9 cellular contexts compared by ENCODE assay signal in genomic region chrX:21658152-21658737, GRCh38. TPM values are rescaled to one million over a fixed set of nuclear protein-coding genes. Genes with fewer than 3 reads are reported as not detected.
A peak's percentile ranks its signal among the peaks of the same experiment; 100 is the strongest.
DNase-seq lines count a peak whose midpoint lies in the region; ATAC-seq and TF ChIP-seq lines count a peak whose summit lies in the region.
"Had no signal": no experiment of that assay in that cellular context is flagged by ENCODE, and none has a peak within 500 bp of the region (broad histone marks: within the 10 kb centered on the region; RNA-seq: fewer than 3 reads in every experiment).

KLHL34 (minus strand) TSS chrX:21658330; CDS start chrX:21657788, 542 bp downstream.

- H3K4me1 Mint-ChIP-seq in activated naive CD8-positive, alpha-beta T cell treated with anti-CD3 and anti-CD28 coated beads, Interleukin-2, amount 50 U/mL, for 24 hours: peaks cover 4% of the 10 kb centered on the region

- no peak for TF ChIP-seq CTCF in tibial artery (IDR thresholded peaks at IDR 0.05)

- peak within 1 kb of the TSS; percentile 12 to 38 for H3K4me3 ChIP-seq in tibial artery

- peaks cover 0 to 3% (median 0%) of the 10 kb centered on the region in 4 donors for H3K4me1 ChIP-seq in tibial artery

- H3K9me3 Mint-ChIP-seq in activated naive CD8-positive, alpha-beta T cell treated with anti-CD3 and anti-CD28 coated beads, Interleukin-2, amount 50 U/mL, for 24 hours: no peaks in the 10 kb centered on the region

- H3K4me3 Mint-ChIP-seq in activated naive CD8-positive, alpha-beta T cell treated with anti-CD3 and anti-CD28 coated beads, Interleukin-2, amount 50 U/mL, for 24 hours: peak within 1 kb of the TSS; percentile 52

- H3K36me3 Mint-ChIP-seq in activated naive CD8-positive, alpha-beta T cell treated with anti-CD3 and anti-CD28 coated beads, Interleukin-2, amount 50 U/mL, for 24 hours (ENCODE audit: low read depth): no peaks in the 10 kb centered on the region

- peaks cover 12% of the 10 kb centered on the region for H3K27me3 Mint-ChIP-seq in activated naive CD8-positive, alpha-beta T cell treated with anti-CD3 and anti-CD28 coated beads, Interleukin-2, amount 50 U/mL, for 24 hours

- no peaks in the 10 kb centered on the region for H3K36me3 ChIP-seq in tibial artery

- H3K27ac ChIP-seq in tibial artery: no peak within 1 kb of the TSS

- H3K27me3 ChIP-seq in tibial artery: peaks cover 0 to 26% of the 10 kb centered on the region in 2 donors

- H3K9me3 ChIP-seq in tibial artery: no peaks in the 10 kb centered on the region

- no peak for ATAC-seq in activated naive CD8-positive, alpha-beta T cell treated with anti-CD3 and anti-CD28 coated beads, Interleukin-2, amount 50 U/mL, for 24 hours
- ATAC-seq in left lobe of liver: peak; percentile 94
- no peak for ATAC-seq in GM18858 (IDR thresholded peaks at IDR 0.05; ENCODE audit: unreplicated experiment)
- ATAC-seq in HG02610 (IDR thresholded peaks at IDR 0.05; ENCODE audit: unreplicated experiment): no peak
- no peak for ATAC-seq in HG03139 (IDR thresholded peaks at IDR 0.05; ENCODE audit: unreplicated experiment)

- no peak within 1 kb of the TSS for H3K27ac Mint-ChIP-seq in activated naive CD8-positive, alpha-beta T cell treated with anti-CD3 and anti-CD28 coated beads, Interleukin-2, amount 50 U/mL, for 24 hours

- intact Hi-C loops in tibial artery (cut with DNase I; ENCODE audit: low total_unique reads): no loop called here

- peak; percentile 58 for DNase-seq in activated effector memory CD4-positive, alpha-beta T cell treated with anti-CD3 and anti-CD28 coated beads, Interleukin-2, amount 50 U/mL, for 16 hours
- DNase-seq in activated effector memory CD4-positive, alpha-beta T cell treated with Interleukin-2 at 50 U/mL for 16 hours: no peak
- peak; percentile 6 for DNase-seq in activated naive CD8-positive, alpha-beta T cell treated with anti-CD3 and anti-CD28 coated beads, Interleukin-2, amount 50 U/mL, for 24 hours
- DNase-seq in left lobe of liver (ENCODE audit: low spot score) (no peak), tibial artery (no peak)

RNA-seq across cellular contexts. Expression of gene KLHL34, which starts in this region (rescaled TPM):
- 0.33 TPM for total RNA-seq in left lobe of liver
- total RNA-seq: frontal cortex had no signal

Comparison
In these comparisons a context has a peak if more than half of its experiments do, and no peak if none do; other contexts are left out.
1. DNase-seq: peak in activated effector memory CD4-positive, alpha-beta T cell treated with anti-CD3 and anti-CD28 coated beads, Interleukin-2, amount 50 U/mL, for 16 hours (single experiment) and activated naive CD8-positive, alpha-beta T cell treated with anti-CD3 and anti-CD28 coated beads, Interleukin-2, amount 50 U/mL, for 24 hours (single experiment); none in activated effector memory CD4-positive, alpha-beta T cell treated with Interleukin-2 at 50 U/mL for 16 hours (single experiment), left lobe of liver (single experiment) and tibial artery (0 of 2).
2. Peak in ATAC-seq in left lobe of liver; RNA of the gene not detected or under 1 TPM.